In the genomic region with DNA sequence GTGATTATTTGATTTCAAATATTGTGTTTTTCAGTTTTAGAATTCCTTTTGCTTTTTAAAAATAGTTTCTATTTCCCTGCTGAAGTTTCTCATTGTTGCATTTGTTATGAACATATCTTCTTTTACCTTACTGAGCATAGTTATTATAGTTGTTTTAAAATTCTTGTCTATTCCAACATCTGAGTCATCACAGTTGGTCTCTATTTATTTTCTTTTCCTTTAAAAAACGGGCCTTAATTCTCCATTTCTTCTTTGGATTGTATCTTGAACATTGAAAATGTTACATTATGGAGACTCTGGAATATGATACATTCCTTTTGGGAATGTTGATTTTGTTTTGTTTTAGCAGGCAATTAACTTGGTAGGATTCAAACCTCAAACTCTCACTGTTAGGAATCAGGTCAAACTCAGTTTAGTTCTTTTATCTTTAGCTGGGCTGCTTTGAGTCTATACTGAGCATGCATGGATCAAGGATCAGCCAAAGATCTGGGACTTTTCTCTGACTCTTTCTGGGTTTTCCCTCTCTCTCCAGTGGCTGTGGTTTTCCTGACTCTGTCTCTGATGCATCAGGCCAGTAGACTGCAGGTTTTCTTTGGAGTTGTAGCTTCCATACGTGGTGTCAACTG, we compare ENCODE assay signal across 15 cellular contexts.
"Had no signal": no experiment of that assay in that cellular context is flagged by ENCODE, and none has a peak within 500 bp of the region (broad histone marks: within the 10 kb centered on the region; RNA-seq: fewer than 3 reads in every experiment).

No MANE protein-coding gene starts in this region.

- H3K4me1 Mint-ChIP-seq: natural killer cell; stimulated activated memory B cell treated with anti-CD40 and anti-IgM and Interleukin-4, amounts not matched to agents 10 μg/mL and 1 μg/mL and 100 μg/mL, for 72 hours had no signal

- H3K27me3 Mint-ChIP-seq: progenitor cell of endocrine pancreas, type B pancreatic cell had no signal

- H3K36me3 Mint-ChIP-seq: activated naive CD4-positive, alpha-beta T cell treated with anti-CD3 and anti-CD28 coated beads, Interleukin-2, amount 50 U/mL, for 72 hours; natural killer cell; stimulated activated memory B cell treated with anti-CD40 and anti-IgM and Interleukin-4, amounts not matched to agents 10 μg/mL and 1 μg/mL and 100 μg/mL, for 72 hours; type B pancreatic cell had no signal

- DNase-seq: activated CD4-positive, alpha-beta T cell treated with anti-CD3 and anti-CD28 coated beads, Interleukin-2, amount 50 U/mL, for 1 hour; activated effector memory CD4-positive, alpha-beta T cell treated with Interleukin-2 at 50 U/mL for 16 hours; activated T-cell treated with anti-CD3 and anti-CD28 coated beads, Interleukin-2, amount 50 U/mL, for 24 hours; amniotic stem cell; effector CD4-positive, alpha-beta T cell; hippocampal formation; left colon; natural killer cell; right cardiac atrium; SW 1271 had no signal

- H3K27ac Mint-ChIP-seq: activated naive CD4-positive, alpha-beta T cell treated with anti-CD3 and anti-CD28 coated beads, Interleukin-2, amount 50 U/mL, for 72 hours; activated T-cell treated with anti-CD3 and anti-CD28 coated beads, Interleukin-2, amount 50 U/mL, for 24 hours; natural killer cell; progenitor cell of endocrine pancreas; stimulated activated memory B cell treated with anti-CD40 and anti-IgM and Interleukin-4, amounts not matched to agents 10 μg/mL and 1 μg/mL and 100 μg/mL, for 72 hours; T-helper 2 cell treated with Interferon-gamma antibody and Interleukin-4, amounts not matched to agents 5 μg/mL and 100 μg/mL, for 36 hours; type B pancreatic cell had no signal

- H3K4me3 Mint-ChIP-seq: activated T-cell treated with anti-CD3 and anti-CD28 coated beads, Interleukin-2, amount 50 U/mL, for 24 hours; natural killer cell; stimulated activated memory B cell treated with anti-CD40 and anti-IgM and Interleukin-4, amounts not matched to agents 10 μg/mL and 1 μg/mL and 100 μg/mL, for 72 hours; T-helper 2 cell treated with Interferon-gamma antibody and Interleukin-4, amounts not matched to agents 5 μg/mL and 100 μg/mL, for 36 hours; type B pancreatic cell had no signal
